Comparison of ENCODE assay signal across 1 cellular context in genomic region chr20:53216856-53217576, GRCh38.
TF ChIP-seq lines count a peak whose summit lies in the region.

No MANE protein-coding gene starts in this region.

TF ChIP-seq in HepG2, 621 proteins besides CTCF, POLR2A, EP300 and RAD21 (continued from another document):
- TF ChIP-seq EEA1 (CRISPR knock-in tag; IDR thresholded peaks at IDR 0.05; ENCODE audit: borderline replicate concordance) (peak; percentile 72; the same call in 1 of the 2 replicates), BATF2 (CRISPR knock-in tag; IDR thresholded peaks at IDR 0.05) (no peak), ZNF644 (CRISPR knock-in tag; IDR thresholded peaks at IDR 0.05; ENCODE audit: low read depth) (no peak), ZNF598 (CRISPR knock-in tag; IDR thresholded peaks at IDR 0.05; ENCODE audit: borderline replicate concordance) (peak; percentile 22; the same call in 1 of the 2 replicates), HDAC6 (IDR thresholded peaks at IDR 0.05; ENCODE audit: low read depth, low read length) (no peak)
TF ChIP-seq in HepG2: peak in this region for 109.
